ENCODE assay signal across 8 cellular contexts in the genomic region with DNA sequence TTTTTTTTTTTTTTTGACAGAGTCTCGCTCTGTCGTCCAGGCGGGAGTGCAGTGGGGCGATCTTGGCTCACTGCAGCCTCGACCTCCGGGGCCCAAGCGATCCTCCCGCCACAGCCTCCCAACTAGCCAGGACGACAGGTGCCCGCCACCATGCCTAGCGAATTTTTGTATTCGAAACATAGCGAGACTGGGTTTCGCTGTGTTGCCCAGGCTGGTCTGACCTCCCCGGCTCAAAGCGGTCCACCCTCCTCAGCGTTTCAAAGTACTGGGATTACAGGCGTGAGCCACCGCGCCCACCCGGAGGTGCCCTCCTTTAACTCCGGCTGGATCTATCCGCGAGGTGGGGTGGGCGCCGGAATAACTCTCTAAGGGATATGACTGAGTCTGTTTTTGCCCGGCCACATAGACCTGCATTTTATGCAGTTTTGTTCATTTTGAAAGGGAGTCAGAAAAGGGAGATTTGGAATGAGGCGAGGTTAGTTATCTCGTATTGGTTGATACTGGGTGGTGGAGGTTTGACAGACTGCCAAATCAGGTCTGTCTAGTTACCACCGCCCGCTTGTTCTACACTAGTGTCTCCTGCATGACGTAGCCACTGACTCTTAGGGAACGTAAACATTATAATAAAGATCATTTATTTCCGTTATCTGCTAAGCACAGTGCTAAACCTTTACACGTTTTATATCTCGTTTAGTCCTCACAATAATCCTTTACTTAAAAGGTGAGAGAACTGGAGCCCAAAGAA. TPM values are rescaled to one million over a fixed set of nuclear protein-coding genes. Genes with fewer than 3 reads are reported as not detected.
DNase-seq lines count a peak whose midpoint lies in the region; ATAC-seq and TF ChIP-seq lines count a peak whose summit lies in the region.

No MANE protein-coding gene starts in this region.

- TF ChIP-seq POLR2A in body of pancreas (IDR thresholded peaks at IDR 0.05) = no peak

- H2BK120ac ChIP-seq in mesenchymal stem cell (ENCODE audit: low read depth, low read length) = no peak overlapping the region

- H2AFZ ChIP-seq in mesenchymal stem cell (ENCODE audit: low read depth, low read length) = no peak overlapping the region

- H3K18ac ChIP-seq in mesenchymal stem cell (ENCODE audit: low read depth in 1 of 2, low read length in 2 of 2) = no peak overlapping the region

- DNase-seq in HUDEP-2 (lab: John Stamatoyannopoulos, UW; ENCODE audit: unreplicated experiment in 76 of 76) = peak in 64 of 76 experiments; percentile 3 to 78 (median 38)
- peak; percentile 20 to 44 (median 32) for DNase-seq in body of pancreas
- no peak for DNase-seq in mesenchymal stem cell
- DNase-seq in cerebellar nuclear complex (lab: John Stamatoyannopoulos, UW) = no peak
- no peak for DNase-seq in AML-193 (lab: John Stamatoyannopoulos, UW)
- no peak for DNase-seq in mesenteric fat pad (ENCODE audit: low spot score)

- H4K91ac ChIP-seq in mesenchymal stem cell (ENCODE audit: low read length) = peak overlapping the region; percentile 0

- no peak overlapping the region for H3K23ac ChIP-seq in mesenchymal stem cell (ENCODE audit: low read length in 2 of 2)

- H2AK5ac ChIP-seq in mesenchymal stem cell (ENCODE audit: low read length, severe bottlenecking) = no peak overlapping the region

- no peak overlapping the region for H3K4me2 ChIP-seq in mesenchymal stem cell (ENCODE audit: low read length, poor library complexity, severe bottlenecking)

- no peak overlapping the region for H3K14ac ChIP-seq in mesenchymal stem cell (ENCODE audit: low read length in 2 of 2)

- H2BK12ac ChIP-seq in mesenchymal stem cell (ENCODE audit: low read length in 2 of 2) = peak overlapping the region in 1 of 2 experiments; percentile 10

- intact Hi-C loops in body of pancreas (cut with DNase I) = no loop called here

- H3K27me3 ChIP-seq in body of pancreas = no peaks in the 10 kb centered on the region
- no peaks in the 10 kb centered on the region for H3K27me3 ChIP-seq in mesenchymal stem cell (ENCODE audit: control insufficient read depth in 1 of 2, insufficient read depth in 1 of 2, low read length in 2 of 2)

- no peak overlapping the region for H2BK5ac ChIP-seq in mesenchymal stem cell (ENCODE audit: low read depth, low read length, poor library complexity, severe bottlenecking)

- H3K27ac ChIP-seq in 22Rv1 (peak overlapping the region; percentile 91), body of pancreas (peak overlapping the region in 3 of 4 donors; percentile 86 to 97 (median 96)), mesenchymal stem cell (ENCODE audit: low read length, poor library complexity, severe bottlenecking) (no peak overlapping the region)

- H3K79me1 ChIP-seq in mesenchymal stem cell (replicated peaks; ENCODE audit: low read length, poor library complexity, severe bottlenecking) = peaks cover 3% of the 10 kb centered on the region

- H3K4me3 ChIP-seq in body of pancreas (no peak overlapping the region), mesenchymal stem cell (ENCODE audit: insufficient read depth in 1 of 2, low read depth in 1 of 2, low read length in 2 of 2) (peak overlapping the region in 1 of 2 experiments; percentile 95)

- ATAC-seq in body of pancreas (no peak), HG02885 (IDR thresholded peaks at IDR 0.05; ENCODE audit: poor library complexity, unreplicated experiment) (no peak)

- TF ChIP-seq CTCF in 22Rv1 (IDR thresholded peaks at IDR 0.05) (no peak), body of pancreas (IDR thresholded peaks at IDR 0.05) (no peak)

- H3K9me3 ChIP-seq in body of pancreas (no peaks in the 10 kb centered on the region), mesenchymal stem cell (ENCODE audit: control insufficient read depth, low read length) (no peaks in the 10 kb centered on the region)

- H4K8ac ChIP-seq in mesenchymal stem cell (ENCODE audit: low read length) = peak overlapping the region; percentile 10

- H3K4ac ChIP-seq in mesenchymal stem cell (ENCODE audit: low read depth in 1 of 2, low read length in 2 of 2) = no peak overlapping the region

- H3K9ac ChIP-seq in mesenchymal stem cell (ENCODE audit: low read length) = peak overlapping the region; percentile 97

- H3K4me1 ChIP-seq in body of pancreas (peaks cover 26% of the 10 kb centered on the region), mesenchymal stem cell (ENCODE audit: control insufficient read depth, insufficient read depth, low read depth, low read length) (peaks cover 10% of the 10 kb centered on the region)

- 57 to 59% methylated on average over 28 to 35 of the region's 36 CpGs for WGBS in body of pancreas, 2 donors
- 94% methylated on average over 36 of the region's 36 CpGs for WGBS in mesenchymal stem cell

- no peak overlapping the region for H2BK15ac ChIP-seq in mesenchymal stem cell (ENCODE audit: low read depth, poor library complexity, severe bottlenecking)

- peaks cover 0 to 4% of the 10 kb centered on the region in 2 donors for H3K36me3 ChIP-seq in body of pancreas (replicated peaks in 1 of 2; ENCODE audit: insufficient read depth in 1 of 2, low read depth in 2 of 2)
- peaks cover 7 to 10% of the 10 kb centered on the region in 2 experiments for H3K36me3 ChIP-seq in mesenchymal stem cell (ENCODE audit: control insufficient read depth in 1 of 2, insufficient read depth in 2 of 2, low read depth in 1 of 2, low read length in 2 of 2)

RNA-seq across cellular contexts. Expression of a gene that starts 0.9 kb away (rescaled TPM):
- total RNA-seq in body of pancreas (10 to 100 TPM; 33.3 to 67.5 TPM), mesenteric fat pad (107 TPM)
- polyA plus RNA-seq in mesenchymal stem cell (2013, experiment 1 of 2) = 125 TPM
- 136 TPM for polyA plus RNA-seq in mesenchymal stem cell (2013, experiment 2 of 2)

RNA-seq across cellular contexts. Expression of a gene that starts 16.1 kb away (rescaled TPM):
- total RNA-seq in body of pancreas = 10 to 100 TPM; 19.1 to 37.9 TPM
- polyA plus RNA-seq in mesenchymal stem cell (2013, experiment 1 of 2) = 55.4 TPM
- 56.8 TPM for polyA plus RNA-seq in mesenchymal stem cell (2013, experiment 2 of 2)
- total RNA-seq in mesenteric fat pad = 38.0 TPM

RNA-seq across cellular contexts. Expression of a gene that starts 35.5 kb away (rescaled TPM):
- total RNA-seq in body of pancreas (1 to 10 TPM; 3.0 to 3.1 TPM), mesenteric fat pad (1.00 TPM)
- 3.6 TPM for polyA plus RNA-seq in mesenchymal stem cell (2013, experiment 1 of 2)
- polyA plus RNA-seq in mesenchymal stem cell (2013, experiment 2 of 2) = 3.6 TPM

Comparison
In these comparisons a context has a peak if more than half of its experiments do, and no peak if none do; other contexts are left out.
1. DNase-seq: peak in HUDEP-2 (64 of 76) and body of pancreas (4 of 4); none in mesenchymal stem cell (single experiment), cerebellar nuclear complex (0 of 2), AML-193 (0 of 2) and mesenteric fat pad (single experiment).